8 cellular contexts compared by ENCODE assay signal in the genomic region with DNA sequence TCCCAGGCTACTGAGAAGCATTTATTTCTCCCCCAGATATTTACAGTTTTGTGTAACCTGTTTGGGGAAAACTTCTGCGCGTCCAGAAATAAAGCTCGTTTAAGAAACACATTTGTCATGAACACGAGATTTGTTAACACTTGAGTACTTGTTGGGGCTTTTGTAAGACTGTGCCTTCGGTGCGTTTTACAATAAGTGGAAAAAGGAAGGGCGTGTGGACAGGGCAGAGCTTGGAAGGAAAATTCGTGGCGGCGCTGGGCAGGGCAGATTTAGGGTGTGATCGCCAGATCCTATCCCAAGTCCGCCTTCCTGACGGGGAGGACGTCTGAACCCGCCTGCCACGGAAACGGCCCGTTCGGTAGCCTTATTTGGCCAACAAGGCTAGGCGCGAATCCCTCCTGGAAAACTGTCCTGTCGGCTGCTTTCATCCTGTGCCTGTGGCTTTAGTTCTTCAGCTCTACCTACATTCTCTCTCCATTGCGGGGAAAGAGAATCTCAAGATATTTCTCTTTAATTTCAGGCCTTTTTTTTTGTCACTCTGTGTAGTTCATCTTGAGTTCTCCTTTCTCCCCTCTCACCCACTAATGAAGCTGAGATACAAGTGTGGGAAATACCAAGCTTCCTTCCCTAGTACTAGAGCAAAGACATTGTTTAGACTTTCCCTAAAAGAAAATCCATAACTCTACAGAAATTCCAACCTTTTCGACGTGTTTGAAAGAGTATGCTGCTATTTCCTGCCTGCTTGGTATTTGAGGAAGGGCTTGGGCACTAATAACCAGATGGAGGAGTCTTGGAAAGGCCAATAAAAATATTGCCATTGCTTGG. TPM values are rescaled to one million over a fixed set of nuclear protein-coding genes. Genes with fewer than 3 reads are reported as not detected.
DNase-seq lines count a peak whose midpoint lies in the region; ATAC-seq and TF ChIP-seq lines count a peak whose summit lies in the region.

No MANE protein-coding gene starts in this region.

- ATAC-seq in naive thymus-derived CD8-positive, alpha-beta T cell: no peak
- ATAC-seq in HG03565 (IDR thresholded peaks at IDR 0.05; ENCODE audit: unreplicated experiment): no peak

- H3K9me3 Mint-ChIP-seq in activated T-helper 1 cell treated with anti-CD3 and anti-CD28 coated beads, Interleukin-12 subunit alpha, Interleukin-12 subunit beta, Interleukin-2, Interleukin-4 antibody, amounts not matched to agents 30 ng/mL and 10 ng/mL and 1 ng/mL, durations not matched to agents 14 hours and 24 hours and 36 hours: no peaks in the 10 kb centered on the region
- no peaks in the 10 kb centered on the region for H3K9me3 Mint-ChIP-seq in naive thymus-derived CD8-positive, alpha-beta T cell

- CTCF ChIA-PET in GM10248 (lab: Yijun Ruan, JAX): interaction anchor here (1.2 to 1.4 kb wide), 4 partner anchors 8 to 46 kb away, joined by 3 to 6 read pairs (median 4); no protein-coding TSS in a partner anchor

- peak overlapping the region; percentile 83 for H3K4me3 ChIP-seq in HFF-Myc (replicated peaks; ENCODE audit: low read depth, low read length)
- H3K4me3 ChIP-seq in fibroblast of villous mesenchyme (ENCODE audit: low read depth, low read length): peak overlapping the region; percentile 97

- peaks cover 32% of the 10 kb centered on the region for H3K27me3 Mint-ChIP-seq in activated T-helper 1 cell treated with anti-CD3 and anti-CD28 coated beads, Interleukin-12 subunit alpha, Interleukin-12 subunit beta, Interleukin-2, Interleukin-4 antibody, amounts not matched to agents 30 ng/mL and 10 ng/mL and 1 ng/mL, durations not matched to agents 14 hours and 24 hours and 36 hours (ENCODE audit: insufficient read depth)
- H3K27me3 Mint-ChIP-seq in naive thymus-derived CD8-positive, alpha-beta T cell: peaks cover 0 to 19% (median 11%) of the 10 kb centered on the region in 5 donors

- no peak for TF ChIP-seq CTCF in GM10248 (IDR thresholded peaks at IDR 0.05; ENCODE audit: control extremely low read depth, extremely low read depth, low read depth, missing control alignments)
- no peak for TF ChIP-seq CTCF in HFF-Myc (IDR thresholded peaks at IDR 0.05; ENCODE audit: low read depth, low read length, missing control alignments)
- TF ChIP-seq CTCF in fibroblast of villous mesenchyme (IDR thresholded peaks at IDR 0.05; ENCODE audit: insufficient read depth, low read depth, low read length): no peak

- intact Hi-C loops in activated T-helper 1 cell treated with anti-CD3 and anti-CD28 coated beads, Interleukin-12 subunit alpha, Interleukin-12 subunit beta, Interleukin-2, Interleukin-4 antibody, amounts not matched to agents 30 ng/mL and 10 ng/mL and 1 ng/mL, durations not matched to agents 14 hours and 24 hours and 36 hours (cut with micrococcal nuclease): loop anchor here (2.0 to 5.0 kb wide), 2 partner anchors 45 to 46 kb away; no protein-coding TSS in a partner anchor

- peaks cover 25% of the 10 kb centered on the region for H3K4me1 Mint-ChIP-seq in activated T-helper 1 cell treated with anti-CD3 and anti-CD28 coated beads, Interleukin-12 subunit alpha, Interleukin-12 subunit beta, Interleukin-2, Interleukin-4 antibody, amounts not matched to agents 30 ng/mL and 10 ng/mL and 1 ng/mL, durations not matched to agents 14 hours and 24 hours and 36 hours (ENCODE audit: low read depth)
- peaks cover 12 to 37% (median 31%) of the 10 kb centered on the region in 4 donors for H3K4me1 Mint-ChIP-seq in naive thymus-derived CD8-positive, alpha-beta T cell

- H3K27ac Mint-ChIP-seq in activated T-helper 1 cell treated with anti-CD3 and anti-CD28 coated beads, Interleukin-12 subunit alpha, Interleukin-12 subunit beta, Interleukin-2, Interleukin-4 antibody, amounts not matched to agents 30 ng/mL and 10 ng/mL and 1 ng/mL, durations not matched to agents 14 hours and 24 hours and 36 hours: peak overlapping the region; percentile 8
- peak overlapping the region in 9 of 10 donors; percentile 18 to 88 (median 42) for H3K27ac Mint-ChIP-seq in naive thymus-derived CD8-positive, alpha-beta T cell

- DNase-seq in GM10248 (ENCODE audit: extremely low spot score): peak; percentile 24
- DNase-seq in HFF-Myc (ENCODE audit: extremely low read depth, low read depth): no peak
- peak; percentile 18 for DNase-seq in NCI-H526 treated with DMSO at 0.1 percent for 48 hours (lab: John Stamatoyannopoulos, UW)
- DNase-seq in activated T-helper 1 cell treated with anti-CD3 and anti-CD28 coated beads, Interleukin-12 subunit alpha, Interleukin-12 subunit beta, Interleukin-2, Interleukin-4 antibody, amounts not matched to agents 30 ng/mL and 10 ng/mL and 1 ng/mL, durations not matched to agents 14 hours and 24 hours and 36 hours (ENCODE audit: low spot score): no peak
- DNase-seq in fibroblast of villous mesenchyme (ENCODE audit: low read depth): peak; percentile 90
- DNase-seq in naive thymus-derived CD8-positive, alpha-beta T cell: peak in 4 of 10 donors; percentile 2 to 11 (median 8)
- peak; percentile 87 for DNase-seq in ureter (ENCODE audit: low spot score)

- H3K36me3 Mint-ChIP-seq in activated T-helper 1 cell treated with anti-CD3 and anti-CD28 coated beads, Interleukin-12 subunit alpha, Interleukin-12 subunit beta, Interleukin-2, Interleukin-4 antibody, amounts not matched to agents 30 ng/mL and 10 ng/mL and 1 ng/mL, durations not matched to agents 14 hours and 24 hours and 36 hours (ENCODE audit: low read depth): peaks cover 8% of the 10 kb centered on the region
- H3K36me3 Mint-ChIP-seq in naive thymus-derived CD8-positive, alpha-beta T cell: peaks cover 0 to 7% (median 0%) of the 10 kb centered on the region in 3 donors

- H3K4me3 Mint-ChIP-seq in activated T-helper 1 cell treated with anti-CD3 and anti-CD28 coated beads, Interleukin-12 subunit alpha, Interleukin-12 subunit beta, Interleukin-2, Interleukin-4 antibody, amounts not matched to agents 30 ng/mL and 10 ng/mL and 1 ng/mL, durations not matched to agents 14 hours and 24 hours and 36 hours: peak overlapping the region; percentile 85
- peak overlapping the region; percentile 75 to 96 (median 90) for H3K4me3 Mint-ChIP-seq in naive thymus-derived CD8-positive, alpha-beta T cell

- POLR2A ChIA-PET in GM10248 (lab: Yijun Ruan, JAX): no interaction called here
- POLR2A ChIA-PET in naive thymus-derived CD8-positive, alpha-beta T cell (lab: Charles Lee): no interaction called here

RNA-seq across cellular contexts. Expression of gene PDLIM5, which starts 0.9 kb away (rescaled TPM):
- total RNA-seq in activated T-helper 1 cell treated with anti-CD3 and anti-CD28 coated beads, Interleukin-12 subunit alpha, Interleukin-12 subunit beta, Interleukin-2, Interleukin-4 antibody, amounts not matched to agents 30 ng/mL and 10 ng/mL and 1 ng/mL, durations not matched to agents 14 hours and 24 hours and 36 hours: 17.8 and 20.6 TPM in 2 replicates
- total RNA-seq in fibroblast of villous mesenchyme (259 and 370 TPM in 2 replicates), ureter (210 TPM)
- total RNA-seq in naive thymus-derived CD8-positive, alpha-beta T cell: 10 to 100 TPM; 29.1 to 33.6 TPM
- 10 to 100 TPM; 33.3 to 46.3 (median 34.7) TPM for polyA plus RNA-seq in naive thymus-derived CD8-positive, alpha-beta T cell

Comparison
In these comparisons a context has a peak if more than half of its experiments do, and no peak if none do; other contexts are left out.
1. DNase-seq: peak in GM10248 (single experiment), NCI-H526 treated with DMSO at 0.1 percent for 48 hours (single experiment), fibroblast of villous mesenchyme (single experiment) and ureter (single experiment); none in HFF-Myc (single experiment) and activated T-helper 1 cell treated with anti-CD3 and anti-CD28 coated beads, Interleukin-12 subunit alpha, Interleukin-12 subunit beta, Interleukin-2, Interleukin-4 antibody, amounts not matched to agents 30 ng/mL and 10 ng/mL and 1 ng/mL, durations not matched to agents 14 hours and 24 hours and 36 hours (single experiment).